Comparison of ENCODE assay signal across 31 cellular contexts in the genomic region with DNA sequence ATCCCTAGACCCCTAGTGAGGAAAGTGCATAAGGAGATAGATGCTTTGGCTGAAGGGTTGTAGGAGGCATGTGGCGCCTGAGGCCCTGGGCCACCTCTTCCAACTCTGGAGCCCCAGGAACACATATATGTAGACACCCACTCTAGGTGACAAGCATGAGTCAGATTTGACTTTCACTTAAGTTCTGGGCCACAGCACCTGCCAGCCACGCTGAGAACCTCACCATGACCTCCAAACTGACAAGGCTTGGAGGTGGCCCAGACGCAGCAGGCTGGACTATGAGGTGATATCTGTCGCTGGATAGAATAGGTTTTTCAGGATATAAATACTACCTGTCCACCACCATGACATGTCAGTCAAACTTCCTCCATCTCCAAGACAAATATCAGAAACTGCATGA.
A peak's percentile ranks its signal among the peaks of the same experiment; 100 is the strongest.
DNase-seq lines count a peak whose midpoint lies in the region; TF ChIP-seq lines count a peak whose summit lies in the region.
"Had no signal": no experiment of that assay in that cellular context is flagged by ENCODE, and none has a peak within 500 bp of the region (broad histone marks: within the 10 kb centered on the region; RNA-seq: fewer than 3 reads in every experiment).

No MANE protein-coding gene starts in this region.

- no peaks in the 10 kb centered on the region for H3K27me3 ChIP-seq in HUES64 (ENCODE audit: insufficient read depth, low read length)
- H3K27me3 ChIP-seq: BE2C; BLaER1; BLaER1 treated with 17β-estradiol and CSF1 and Interleukin-3, amounts not matched to agents 10 nM and 100 nM had no signal

- H3K27ac Mint-ChIP-seq in osteocyte (ENCODE audit: unreplicated experiment): no peak overlapping the region
- H3K27ac Mint-ChIP-seq: B cell; CD14-positive monocyte; CD4-positive, alpha-beta memory T cell; CD4-positive, alpha-beta T cell; CD4-positive, CD25-positive, alpha-beta regulatory T cell; CD8-positive, alpha-beta memory T cell; CD8-positive, alpha-beta T cell had no signal

- H3K27ac ChIP-seq in HUES64 (ENCODE audit: low read depth, low read length): no peak overlapping the region
- H3K27ac ChIP-seq: 22Rv1; A549; BLaER1; BLaER1 treated with 17β-estradiol and CSF1 and Interleukin-3, amounts not matched to agents 10 nM and 100 nM; C4-2B had no signal

- no peak overlapping the region for H3K4me3 Mint-ChIP-seq in osteocyte (ENCODE audit: unreplicated experiment)
- H3K4me3 Mint-ChIP-seq: B cell; CD14-positive monocyte; CD4-positive, alpha-beta memory T cell; CD4-positive, alpha-beta T cell; CD4-positive, CD25-positive, alpha-beta regulatory T cell; CD8-positive, alpha-beta memory T cell; CD8-positive, alpha-beta T cell had no signal

- H3K9me3 ChIP-seq in HUES64 (ENCODE audit: insufficient read depth, low read depth, low read length): peaks cover 93% of the 10 kb centered on the region
- H3K9me3 ChIP-seq: BE2C had no signal

- H3K36me3 ChIP-seq in HUES64 (ENCODE audit: insufficient read depth, low read length): no peaks in the 10 kb centered on the region
- H3K36me3 ChIP-seq: BE2C; BLaER1; BLaER1 treated with 17β-estradiol and CSF1 and Interleukin-3, amounts not matched to agents 10 nM and 100 nM had no signal

- DNase-seq in osteocyte (ENCODE audit: extremely low spot score, unreplicated experiment): peak; percentile 80
- DNase-seq in stimulated activated CD4-positive, alpha-beta T cell treated with anti-CD3 and anti-CD28 coated beads, Interleukin-4, amount 100 ng/mL, for 24 hours: no peak
- no peak for DNase-seq in effector CD4-positive, alpha-beta T cell
- DNase-seq: 8988T; ACHN; AML-193; BE2C; C1 segment of cervical spinal cord; Caco-2; Calu3; CD4-positive, alpha-beta memory T cell; CD4-positive, alpha-beta T cell; CD4-positive, CD25-positive, alpha-beta regulatory T cell; CD8-positive, alpha-beta memory T cell; CD8-positive, alpha-beta T cell; COR-L47; DMS 273 treated with DMSO at 0.1 percent for 48 hours; DMS153; DMS53; DMS79; DMS79 treated with DMSO at 0.1 percent for 48 hours; DND-41; EL had no signal

- H3K36me3 Mint-ChIP-seq in osteocyte (ENCODE audit: unreplicated experiment): no peaks in the 10 kb centered on the region
- H3K36me3 Mint-ChIP-seq: CD14-positive monocyte; CD4-positive, alpha-beta memory T cell; CD4-positive, CD25-positive, alpha-beta regulatory T cell; CD8-positive, alpha-beta memory T cell; CD8-positive, alpha-beta T cell had no signal

- WGBS in HUES64: 50% methylated on average over 2 of the region's 4 CpGs

- H3K9ac ChIP-seq in HUES64 (ENCODE audit: low read depth, low read length): no peak overlapping the region
- H3K9ac ChIP-seq: BLaER1; BLaER1 treated with 17β-estradiol and CSF1 and Interleukin-3, amounts not matched to agents 10 nM and 100 nM had no signal

- no peaks in the 10 kb centered on the region for H3K27me3 Mint-ChIP-seq in osteocyte (ENCODE audit: unreplicated experiment)
- H3K27me3 Mint-ChIP-seq: B cell; CD4-positive, alpha-beta memory T cell; CD4-positive, alpha-beta T cell; CD4-positive, CD25-positive, alpha-beta regulatory T cell had no signal

- TF ChIP-seq CTCF in osteocyte (IDR thresholded peaks at IDR 0.05): no peak

- H3K4me1 Mint-ChIP-seq in osteocyte (ENCODE audit: unreplicated experiment): no peaks in the 10 kb centered on the region
- H3K4me1 Mint-ChIP-seq: B cell; CD14-positive monocyte; CD4-positive, alpha-beta memory T cell; CD4-positive, CD25-positive, alpha-beta regulatory T cell; CD8-positive, alpha-beta memory T cell had no signal

- peaks cover 63% of the 10 kb centered on the region for H3K9me3 Mint-ChIP-seq in osteocyte (ENCODE audit: unreplicated experiment)

- 0 out of 2 replicates have a peak overlapping the region, but pooled peaks have one; percentile 5 for H3K4me3 ChIP-seq in HUES64 (ENCODE audit: low read length)
- H3K4me3 ChIP-seq: A549; BLaER1; BLaER1 treated with 17β-estradiol and CSF1 and Interleukin-3, amounts not matched to agents 10 nM and 100 nM had no signal

- no peaks in the 10 kb centered on the region for H3K4me1 ChIP-seq in HUES64 (ENCODE audit: insufficient read depth, low read length)
- H3K4me1 ChIP-seq: A549; BE2C; BLaER1; BLaER1 treated with 17β-estradiol and CSF1 and Interleukin-3, amounts not matched to agents 10 nM and 100 nM; Caco-2 had no signal
